In the genomic region with DNA sequence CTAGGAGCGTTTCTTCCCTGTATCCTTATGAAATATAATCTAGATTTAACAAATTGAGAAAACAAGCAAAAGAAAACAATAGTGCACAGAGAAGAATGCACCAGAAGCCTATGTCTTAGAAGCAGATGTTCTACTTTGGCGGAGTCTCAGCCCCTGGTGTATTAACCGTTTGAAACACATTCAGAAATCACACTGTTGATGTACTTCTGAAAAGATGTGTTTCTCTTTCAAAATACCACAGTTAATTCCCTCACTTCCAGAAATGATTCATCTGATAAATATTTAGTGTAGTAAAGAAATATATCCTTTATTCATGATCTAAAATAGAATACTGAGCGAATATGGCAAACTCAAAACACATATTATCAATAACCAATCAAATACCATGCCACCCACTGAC, we compare ENCODE assay signal across 13 cellular contexts.
A peak's percentile ranks its signal among the peaks of the same experiment; 100 is the strongest.
DNase-seq lines count a peak whose midpoint lies in the region; ATAC-seq and TF ChIP-seq lines count a peak whose summit lies in the region.
"Had no signal": no experiment of that assay in that cellular context is flagged by ENCODE, and none has a peak within 500 bp of the region (broad histone marks: within the 10 kb centered on the region; RNA-seq: fewer than 3 reads in every experiment).

No MANE protein-coding gene starts in this region.

- H3K4me1 Mint-ChIP-seq in MCF 10A (ENCODE audit: insufficient read depth, unreplicated experiment) = peaks cover 26% of the 10 kb centered on the region
- peaks cover 67% of the 10 kb centered on the region for H3K4me1 Mint-ChIP-seq in activated T-cell treated with anti-CD3 and anti-CD28 coated beads, Interleukin-2, amount 50 U/mL, for 4 hours (ENCODE audit: low read depth)

- POLR2A ChIA-PET in MCF 10A (lab: Yijun Ruan, JAX) = no interaction called here

- in situ Hi-C loops in mammary epithelial cell (cut with MboI; ENCODE audit: low sequenced_read_pairs in 2 of 2) = no loop called here
- in situ Hi-C loops in transverse colon (cut with MboI; ENCODE audit: low pct_ligation_motif_present in 1 of 4, low pct_unique_long_range_greater_than_20kb in 1 of 4, low sequenced_read_pairs in 3 of 4) = no loop called here

- TF ChIP-seq CTCF in MCF 10A (IDR thresholded peaks at IDR 0.05; ENCODE audit: unreplicated experiment) (no peak), mammary epithelial cell (conservative IDR thresholded peaks at IDR 0.05 in 1 of 2, IDR thresholded peaks at IDR 0.05 in 1 of 2; ENCODE audit: extremely low read depth in 1 of 2, insufficient read depth in 1 of 2, low read depth in 1 of 2, low read length in 2 of 2) (no peak), cardiac fibroblast (IDR thresholded peaks at IDR 0.05; ENCODE audit: low read depth, low read length) (no peak), transverse colon (IDR thresholded peaks at IDR 0.05) (no peak), Peyer's patch (IDR thresholded peaks at IDR 0.05) (no peak)

- no peak for TF ChIP-seq EP300 in transverse colon (IDR thresholded peaks at IDR 0.05; ENCODE audit: low read depth)

- CTCF ChIA-PET in MCF 10A (lab: Yijun Ruan, JAX) = no interaction called here
- CTCF ChIA-PET in mammary epithelial cell (lab: Charles Lee; ENCODE audit: low non-redundant PET) = no interaction called here

- H3K4me3 ChIP-seq in mammary epithelial cell (replicated peaks in 1 of 3; ENCODE audit: insufficient read depth in 1 of 3, low read depth in 2 of 3, low read length in 3 of 3) (no peak overlapping the region), cardiac fibroblast (replicated peaks in 1 of 2; ENCODE audit: low read depth in 2 of 2, low read length in 2 of 2) (peak overlapping the region in 1 of 2 donors; percentile 18), transverse colon (no peak overlapping the region), Peyer's patch (no peak overlapping the region)

- no peak overlapping the region for H3K4me3 Mint-ChIP-seq in MCF 10A (ENCODE audit: unreplicated experiment)
- no peak overlapping the region for H3K4me3 Mint-ChIP-seq in activated T-cell treated with anti-CD3 and anti-CD28 coated beads, Interleukin-2, amount 50 U/mL, for 4 hours
- H3K4me3 Mint-ChIP-seq: activated B cell treated with CpG ODN at 0.5 μM for 24 hours; activated T-helper 17 cell treated with anti-CD3 and anti-CD28 coated beads, Interleukin-2, amount 50 U/mL, for 72 hours had no signal

- no peak overlapping the region for H3K4me2 ChIP-seq in mammary epithelial cell (ENCODE audit: insufficient read depth, low read depth, low read length)

- peak overlapping the region; percentile 91 for H3K27ac Mint-ChIP-seq in MCF 10A (ENCODE audit: low read depth, unreplicated experiment)
- H3K27ac Mint-ChIP-seq: activated B cell treated with CpG ODN at 0.5 μM for 24 hours; activated T-helper 17 cell treated with anti-CD3 and anti-CD28 coated beads, Interleukin-2, amount 50 U/mL, for 72 hours had no signal

- no peak overlapping the region for H3K9ac ChIP-seq in mammary epithelial cell (ENCODE audit: insufficient read depth, low read length)

- peaks cover 21% of the 10 kb centered on the region for H3K4me1 ChIP-seq in mammary epithelial cell (ENCODE audit: insufficient read depth, low read length)
- H3K4me1 ChIP-seq in transverse colon = peaks cover 0 to 25% (median 12%) of the 10 kb centered on the region in 4 donors
- no peaks in the 10 kb centered on the region for H3K4me1 ChIP-seq in Peyer's patch

- no peak overlapping the region for H2AFZ ChIP-seq in mammary epithelial cell (ENCODE audit: low read depth, low read length)

- H3K36me3 ChIP-seq in mammary epithelial cell (ENCODE audit: insufficient read depth, low read length) (no peaks in the 10 kb centered on the region), transverse colon (no peaks in the 10 kb centered on the region), Peyer's patch (no peaks in the 10 kb centered on the region)

- no peaks in the 10 kb centered on the region for H3K36me3 Mint-ChIP-seq in MCF 10A (ENCODE audit: insufficient read depth, unreplicated experiment)
- H3K36me3 Mint-ChIP-seq in activated T-cell treated with anti-CD3 and anti-CD28 coated beads, Interleukin-2, amount 50 U/mL, for 4 hours (ENCODE audit: insufficient read depth) = peaks cover 18% of the 10 kb centered on the region

- H3K27me3 ChIP-seq in mammary epithelial cell (ENCODE audit: insufficient read depth, low read length) (no peaks in the 10 kb centered on the region), transverse colon (no peaks in the 10 kb centered on the region), Peyer's patch (no peaks in the 10 kb centered on the region)

- TF ChIP-seq POLR2A in transverse colon (IDR thresholded peaks at IDR 0.05) (no peak), Peyer's patch (IDR thresholded peaks at IDR 0.05) (no peak)

- peaks cover 27% of the 10 kb centered on the region for H3K79me2 ChIP-seq in mammary epithelial cell (ENCODE audit: insufficient read depth, low read length)

- no TSS peak for BruUV-seq in MCF 10A (replicated peaks; lab: Mats Ljungman, UMichigan)
- BruUV-seq in mammary epithelial cell (replicated peaks; lab: Mats Ljungman, UMichigan) = no TSS peak

- H4K20me1 ChIP-seq in mammary epithelial cell (ENCODE audit: insufficient read depth, low read length) = no peaks in the 10 kb centered on the region

- H3K9me3 Mint-ChIP-seq in MCF 10A (ENCODE audit: unreplicated experiment) = no peaks in the 10 kb centered on the region
- H3K9me3 Mint-ChIP-seq in activated T-cell treated with anti-CD3 and anti-CD28 coated beads, Interleukin-2, amount 50 U/mL, for 4 hours = no peaks in the 10 kb centered on the region
- H3K9me3 Mint-ChIP-seq: activated B cell treated with CpG ODN at 0.5 μM for 24 hours; activated T-helper 17 cell treated with anti-CD3 and anti-CD28 coated beads, Interleukin-2, amount 50 U/mL, for 72 hours had no signal

- intact Hi-C loops in MCF 10A (cut with micrococcal nuclease) = loop anchor here (5.0 kb wide), 1 partner anchor 76 kb away; a partner anchor contains a TSS
- intact Hi-C loops in mammary epithelial cell (cut with micrococcal nuclease) = no loop called here
- intact Hi-C loops in transverse colon (cut with DNase I; ENCODE audit: low total_unique reads) = no loop called here
- intact Hi-C loops in head of caudate nucleus (cut with DNase I) = no loop called here

- no peak overlapping the region for H3K27ac ChIP-seq in mammary epithelial cell (ENCODE audit: insufficient read depth, low read depth, low read length)
- H3K27ac ChIP-seq in transverse colon = peak overlapping the region; percentile 33 to 58 (median 54)
- peak overlapping the region in 2 of 4 donors; percentile 11 to 51 for H3K27ac ChIP-seq in Peyer's patch

- 74% methylated on average over 4 of the region's 4 CpGs for WGBS in mammary epithelial cell (ENCODE audit: low coverage, missing lambda C conversion rate)
- 71 to 78% methylated on average over 4 of the region's 4 CpGs for WGBS in transverse colon (ENCODE audit: low coverage in 1 of 2), 2 donors

- H3K9me3 ChIP-seq in mammary epithelial cell (replicated peaks; ENCODE audit: insufficient read depth, low read length) (no peaks in the 10 kb centered on the region), transverse colon (no peaks in the 10 kb centered on the region), Peyer's patch (no peaks in the 10 kb centered on the region)

- DNase-seq in MCF 10A (ENCODE audit: unreplicated experiment) (peak; percentile 53), mammary epithelial cell (no peak), cardiac fibroblast (ENCODE audit: low read depth in 2 of 2) (peak; percentile 75 to 89), kidney tubule cell (ENCODE audit: low spot score) (peak; percentile 3), transverse colon (no peak), Peyer's patch (no peak), head of caudate nucleus (no peak)
- DNase-seq in activated T-cell treated with anti-CD3 and anti-CD28 coated beads, Interleukin-2, amount 50 U/mL, for 4 hours = no peak
- DNase-seq: activated B cell treated with CpG ODN at 0.5 μM for 24 hours, GDM1, NCI-H345, SHP77 had no signal

- dilution Hi-C loops in mammary epithelial cell (cut with HindIII; ENCODE audit: low sequenced_read_pairs) = no loop called here

- ATAC-seq in activated T-cell treated with anti-CD3 and anti-CD28 coated beads, Interleukin-2, amount 50 U/mL, for 4 hours = no peak
- ATAC-seq: activated T-helper 17 cell treated with anti-CD3 and anti-CD28 coated beads, Interleukin-2, amount 50 U/mL, for 72 hours had no signal

- H3K27me3 Mint-ChIP-seq in MCF 10A (ENCODE audit: insufficient read depth, unreplicated experiment) = no peaks in the 10 kb centered on the region
- H3K27me3 Mint-ChIP-seq in activated T-cell treated with anti-CD3 and anti-CD28 coated beads, Interleukin-2, amount 50 U/mL, for 4 hours (ENCODE audit: low read depth) = no peaks in the 10 kb centered on the region
- H3K27me3 Mint-ChIP-seq: activated B cell treated with CpG ODN at 0.5 μM for 24 hours; activated T-helper 17 cell treated with anti-CD3 and anti-CD28 coated beads, Interleukin-2, amount 50 U/mL, for 72 hours had no signal

Comparison
In these comparisons a context has a peak if more than half of its experiments do, and no peak if none do; other contexts are left out.
1. DNase-seq: peak in MCF 10A (single experiment), cardiac fibroblast (2 of 2) and kidney tubule cell (single experiment); none in mammary epithelial cell (single experiment), transverse colon (single experiment), activated T-cell treated with anti-CD3 and anti-CD28 coated beads, Interleukin-2, amount 50 U/mL, for 4 hours (single experiment), Peyer's patch (0 of 3) and head of caudate nucleus (0 of 42).